In the genomic region with DNA sequence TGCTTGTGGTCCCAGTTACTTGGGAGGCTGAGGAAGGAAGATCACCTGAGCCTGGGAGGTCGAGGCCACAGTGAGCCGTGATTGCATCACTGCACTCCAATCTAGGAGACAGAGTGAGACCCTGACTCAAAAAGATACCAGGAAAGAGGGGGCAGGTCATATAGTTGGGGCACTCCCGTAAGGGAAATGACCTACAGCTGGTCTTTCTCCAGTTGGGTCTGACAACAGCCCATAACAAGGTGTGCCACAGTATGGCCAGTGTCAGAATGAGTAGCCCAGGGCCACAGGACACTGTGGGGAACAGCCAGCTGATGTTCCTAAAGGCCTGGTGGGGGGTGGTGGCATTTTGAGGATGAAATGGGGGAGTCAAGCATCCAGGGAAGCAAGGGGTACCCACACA, we compare ENCODE assay signal across 15 cellular contexts. TPM values are rescaled to one million over a fixed set of nuclear protein-coding genes. Genes with fewer than 3 reads are reported as not detected.
DNase-seq lines count a peak whose midpoint lies in the region; ATAC-seq, FAIRE-seq and TF ChIP-seq lines count a peak whose summit lies in the region.
"Had no signal": no experiment of that assay in that cellular context is flagged by ENCODE, and none has a peak within 500 bp of the region (broad histone marks: within the 10 kb centered on the region; RNA-seq: fewer than 3 reads in every experiment).

No MANE protein-coding gene starts in this region.

- H3K4me2 ChIP-seq in H1 (ENCODE audit: insufficient read depth in 1 of 2, low read depth in 2 of 2, low read length in 2 of 2): no peak overlapping the region

- no peaks in the 10 kb centered on the region for H3K27me3 Mint-ChIP-seq in MCF 10A (ENCODE audit: insufficient read depth, unreplicated experiment)
- H3K27me3 Mint-ChIP-seq in T-cell: no peaks in the 10 kb centered on the region
- no peaks in the 10 kb centered on the region for H3K27me3 Mint-ChIP-seq in stimulated activated naive CD8-positive, alpha-beta T cell treated with anti-CD3 and anti-CD28 coated beads, Interleukin-15, amount 100 ng/mL, for 72 hours

- H3K4me1 Mint-ChIP-seq in MCF 10A (ENCODE audit: insufficient read depth, unreplicated experiment) (no peaks in the 10 kb centered on the region), T-cell (peaks cover 26 to 29% (median 27%) of the 10 kb centered on the region in 3 donors)
- peaks cover 48% of the 10 kb centered on the region for H3K4me1 Mint-ChIP-seq in stimulated activated naive CD8-positive, alpha-beta T cell treated with anti-CD3 and anti-CD28 coated beads, Interleukin-15, amount 100 ng/mL, for 72 hours

- H3K4me1 ChIP-seq in breast epithelium: peaks cover 0 to 8% of the 10 kb centered on the region in 2 donors
- H3K4me1 ChIP-seq in H1 (replicated peaks in 1 of 4; ENCODE audit: control insufficient read depth in 3 of 4, insufficient read depth in 4 of 4, low read length in 3 of 4): no peaks in the 10 kb centered on the region
- H3K4me1 ChIP-seq in effector memory CD4-positive, alpha-beta T cell (ENCODE audit: control insufficient read depth, insufficient read depth, low read length, poor library complexity, severe bottlenecking): no peaks in the 10 kb centered on the region
- H3K4me1 ChIP-seq: gastrocnemius medialis had no signal

- TF ChIP-seq RAD21 in H1 (IDR thresholded peaks at IDR 0.05 in 1 of 2, conservative IDR thresholded peaks at IDR 0.05 in 1 of 2; ENCODE audit: low read depth in 2 of 2, low read length in 2 of 2): no peak

- peaks cover 18 to 64% of the 10 kb centered on the region in 2 experiments for H3K79me2 ChIP-seq in H1 (ENCODE audit: control insufficient read depth in 1 of 2, insufficient read depth in 2 of 2, low read length in 2 of 2)

- H2BK15ac ChIP-seq in H1 (ENCODE audit: low read length): no peak overlapping the region

- H2AFZ ChIP-seq in H1 (ENCODE audit: low read length): no peak overlapping the region

- H4K8ac ChIP-seq in H1 (ENCODE audit: extremely low read depth, insufficient read depth, low read length): no peak overlapping the region

- BruUV-seq in MCF 10A (replicated peaks; lab: Mats Ljungman, UMichigan): no TSS peak

- H3K36me3 Mint-ChIP-seq in MCF 10A (ENCODE audit: insufficient read depth, unreplicated experiment) (peaks cover 31% of the 10 kb centered on the region), T-cell (peaks cover 28% of the 10 kb centered on the region)

- no peak overlapping the region for H3K23ac ChIP-seq in H1 (ENCODE audit: insufficient read length)

- no peak overlapping the region for H3K4me3 ChIP-seq in breast epithelium
- no peak overlapping the region for H3K4me3 ChIP-seq in H1 (ENCODE audit: extremely low read depth in 1 of 4, insufficient read depth in 2 of 4, low read depth in 3 of 4, low read length in 4 of 4)
- no peak overlapping the region for H3K4me3 ChIP-seq in effector memory CD4-positive, alpha-beta T cell (ENCODE audit: insufficient read depth, low read depth, low read length, poor library complexity, severe bottlenecking)
- H3K4me3 ChIP-seq: gastrocnemius medialis, left ventricle myocardium inferior had no signal

- no peak overlapping the region for H2BK20ac ChIP-seq in H1 (ENCODE audit: low read length)

- no peaks in the 10 kb centered on the region for H3K36me3 ChIP-seq in breast epithelium
- H3K36me3 ChIP-seq in H1 (ENCODE audit: control insufficient read depth in 2 of 4, insufficient read depth in 4 of 4, low read length in 3 of 4): peaks cover 13 to 40% (median 28%) of the 10 kb centered on the region in 4 experiments; a peak in 6 of 8 replicates
- peaks cover 53% of the 10 kb centered on the region for H3K36me3 ChIP-seq in effector memory CD4-positive, alpha-beta T cell (ENCODE audit: control insufficient read depth, insufficient read depth, low read length)

- H3K4me3 Mint-ChIP-seq in MCF 10A (ENCODE audit: unreplicated experiment): no peak overlapping the region
- H3K4me3 Mint-ChIP-seq in T-cell: no peak overlapping the region
- H3K4me3 Mint-ChIP-seq in stimulated activated naive CD8-positive, alpha-beta T cell treated with anti-CD3 and anti-CD28 coated beads, Interleukin-15, amount 100 ng/mL, for 72 hours: peak overlapping the region in 1 of 2 donors; percentile 3

- intact Hi-C loops in breast epithelium (cut with DNase I; ENCODE audit: low total_unique reads): no loop called here
- intact Hi-C loops in MCF 10A (cut with micrococcal nuclease): no loop called here

- no peak for TF ChIP-seq CTCF in breast epithelium (IDR thresholded peaks at IDR 0.05)
- no peak for TF ChIP-seq CTCF in MCF 10A (IDR thresholded peaks at IDR 0.05; ENCODE audit: unreplicated experiment)
- TF ChIP-seq CTCF in H1 (IDR thresholded peaks at IDR 0.05; ENCODE audit: control extremely low read depth in 1 of 3, insufficient read depth in 1 of 3, low read depth in 1 of 3, low read length in 3 of 3): no peak

- POLR2A ChIA-PET in MCF 10A (lab: Yijun Ruan, JAX): no interaction called here
- POLR2A ChIA-PET in T-cell (lab: Charles Lee): no interaction called here
- POLR2A ChIA-PET in H1 (lab: Charles Lee; ENCODE audit: partially characterized antibody): interaction anchor here (0.9 to 2.3 kb wide), 2 partner anchors 11 to 42 kb away, joined by 3 to 8 read pairs; a partner anchor contains a TSS

- no peaks in the 10 kb centered on the region for H3K9me3 Mint-ChIP-seq in MCF 10A (ENCODE audit: unreplicated experiment)
- no peaks in the 10 kb centered on the region for H3K9me3 Mint-ChIP-seq in T-cell
- no peaks in the 10 kb centered on the region for H3K9me3 Mint-ChIP-seq in stimulated activated naive CD8-positive, alpha-beta T cell treated with anti-CD3 and anti-CD28 coated beads, Interleukin-15, amount 100 ng/mL, for 72 hours

- no peak overlapping the region for H4K5ac ChIP-seq in H1 (ENCODE audit: insufficient read length, low read depth, low read length)

- H2AK5ac ChIP-seq in H1 (ENCODE audit: low read depth, low read length): no peak overlapping the region

- TF ChIP-seq EP300 in H1 (IDR thresholded peaks at IDR 0.05; ENCODE audit: borderline replicate concordance in 1 of 2, low read depth in 2 of 2, low read length in 2 of 2): no peak

- H3K56ac ChIP-seq in H1 (replicated peaks; ENCODE audit: insufficient read length, low read depth, low read length): no peak overlapping the region

- TF ChIP-seq POLR2A in breast epithelium (IDR thresholded peaks at IDR 0.05) (no peak), H1 (IDR thresholded peaks at IDR 0.05; ENCODE audit: control extremely low read depth in 1 of 2, low read depth in 2 of 2, low read length in 2 of 2) (no peak)

- H4K91ac ChIP-seq in H1 (replicated peaks; ENCODE audit: insufficient read length, low read length): no peak overlapping the region

- no peak for ATAC-seq in T-cell (replicated peaks in 1 of 4)
- ATAC-seq in stimulated activated naive CD8-positive, alpha-beta T cell treated with anti-CD3 and anti-CD28 coated beads, Interleukin-15, amount 100 ng/mL, for 72 hours: peak; percentile 43
- ATAC-seq: gastrocnemius medialis, right cardiac atrium had no signal

- no peak overlapping the region for H3K18ac ChIP-seq in H1 (ENCODE audit: extremely low read depth, low read length)

- H2BK120ac ChIP-seq in H1 (replicated peaks; ENCODE audit: low read depth, low read length): no peak overlapping the region

- H3K27me3 ChIP-seq in breast epithelium: no peaks in the 10 kb centered on the region
- H3K27me3 ChIP-seq in H1 (replicated peaks in 1 of 4; ENCODE audit: control insufficient read depth in 3 of 4, extremely low read depth in 1 of 4, insufficient read depth in 3 of 4, low read length in 3 of 4): no peaks in the 10 kb centered on the region
- H3K27me3 ChIP-seq in effector memory CD4-positive, alpha-beta T cell (replicated peaks; ENCODE audit: control insufficient read depth, insufficient read depth, low read length, poor library complexity, severe bottlenecking): no peaks in the 10 kb centered on the region
- H3K27me3 ChIP-seq: gastrocnemius medialis had no signal

- H3K27ac ChIP-seq in breast epithelium: peak overlapping the region; percentile 77 to 82
- H3K27ac ChIP-seq in H1 (ENCODE audit: low read depth, low read length): no peak overlapping the region
- no peak overlapping the region for H3K27ac ChIP-seq in effector memory CD4-positive, alpha-beta T cell (ENCODE audit: insufficient read depth, low read length, poor library complexity, severe bottlenecking)
- H3K27ac ChIP-seq: gastrocnemius medialis, left ventricle myocardium inferior had no signal

- no peak overlapping the region for H2BK12ac ChIP-seq in H1 (ENCODE audit: low read depth, low read length)

- FAIRE-seq in H1 (lab: Jason Lieb, UNC): no peak
- FAIRE-seq: GM19239 had no signal

- no peaks in the 10 kb centered on the region for H3K9me3 ChIP-seq in breast epithelium
- no peaks in the 10 kb centered on the region for H3K9me3 ChIP-seq in H1 (ENCODE audit: insufficient read depth in 2 of 2, low read depth in 1 of 2, low read length in 1 of 2)
- H3K9me3 ChIP-seq in effector memory CD4-positive, alpha-beta T cell (ENCODE audit: control insufficient read depth, low read length): no peaks in the 10 kb centered on the region
- H3K9me3 ChIP-seq: gastrocnemius medialis, left ventricle myocardium inferior had no signal

- CTCF ChIA-PET in MCF 10A (lab: Yijun Ruan, JAX) (interaction anchor here (1.3 kb wide), 1 partner anchor 76 kb away, joined by 4 read pairs; no protein-coding TSS in a partner anchor), T-cell (lab: Charles Lee) (no interaction called here), H1 (lab: Charles Lee; ENCODE audit: partially characterized antibody) (interaction anchor here (0.6 to 2.4 kb wide), 5 partner anchors 22 to 758 kb away, joined by 3 to 8 read pairs (median 4); no protein-coding TSS in a partner anchor)

- H3K4ac ChIP-seq in H1 (replicated peaks; ENCODE audit: insufficient read length, low read depth, low read length): no peak overlapping the region

- H3K27ac Mint-ChIP-seq in MCF 10A (ENCODE audit: low read depth, unreplicated experiment): no peak overlapping the region
- H3K27ac Mint-ChIP-seq in T-cell: peak overlapping the region; percentile 20 to 71
- H3K27ac Mint-ChIP-seq in stimulated activated naive CD8-positive, alpha-beta T cell treated with anti-CD3 and anti-CD28 coated beads, Interleukin-15, amount 100 ng/mL, for 72 hours: peak overlapping the region; percentile 81 to 86

- H4K20me1 ChIP-seq in H1 (replicated peaks in 1 of 2; ENCODE audit: control insufficient read depth in 1 of 2, insufficient read depth in 2 of 2, low read length in 2 of 2): peaks cover 14 to 30% of the 10 kb centered on the region in 2 experiments

- WGBS in H1 (ENCODE audit: extremely low coverage in 1 of 2, insufficient coverage in 1 of 2, insufficient read length in 1 of 2, insufficient replicate concordance in 2 of 2, low coverage in 1 of 2, low lambda C conversion rate in 2 of 2, missing lambda C conversion rate in 1 of 2), 2 experiments: 84% methylated on average over 3 of the region's 3 CpGs; no CpG with 5 or more reads in 1 of the 2 experiments

- H2BK5ac ChIP-seq in H1 (ENCODE audit: low read depth, low read length): 0 out of 2 replicates have a peak overlapping the region, but pooled peaks have one; percentile 61

- no peak overlapping the region for H3K9ac ChIP-seq in H1 (replicated peaks in 1 of 4; ENCODE audit: extremely low read depth in 1 of 4, low read depth in 3 of 4, low read length in 3 of 4)

- H3K14ac ChIP-seq in H1 (ENCODE audit: insufficient read length): no peak overlapping the region

- no peaks in the 10 kb centered on the region; the same call in none of the 2 replicates for H3K79me1 ChIP-seq in H1 (ENCODE audit: low read depth, low read length)

- DNase-seq in breast epithelium (ENCODE audit: low spot score in 2 of 2) (no peak), MCF 10A (ENCODE audit: unreplicated experiment) (no peak), T-cell (no peak), H1 (ENCODE audit: low read depth in 1 of 2, low spot score in 2 of 2) (no peak), NCI-H510A (lab: John Stamatoyannopoulos, UW) (no peak), retina (no peak)
- DNase-seq in stimulated activated naive CD8-positive, alpha-beta T cell treated with anti-CD3 and anti-CD28 coated beads, Interleukin-15, amount 100 ng/mL, for 72 hours: no peak
- DNase-seq in effector memory CD4-positive, alpha-beta T cell: no peak
- DNase-seq: erythroblast, gastrocnemius medialis, left ventricle myocardium inferior, NCI-H1694 treated with DMSO at 0.1 percent for 48 hours, NCI-H345, right cardiac atrium had no signal

- no peaks in the 10 kb centered on the region for H3K23me2 ChIP-seq in H1 (ENCODE audit: low read depth, low read length)

RNA-seq across cellular contexts. Expression of a gene that starts 10.8 kb away (rescaled TPM):
- total RNA-seq in breast epithelium (10 to 100 TPM; 30.6 to 55.1 (median 55.0) TPM), MCF 10A (2022) (47.7 and 76.4 TPM in 2 replicates), T-cell (100 to 1,000 TPM; 199 to 245 (median 235) TPM)
- total RNA-seq in H1 (2021; fragmentation: NEBNext Ultra II Directional; extraction: Animal tissue kit (Norgen Biotek cat#: 25700)): 208 and 210 TPM in 2 replicates
- 101 and 121 TPM in 2 replicates for polyA plus RNA-seq in H1 (2011; rRNA removed)
- 79.7 TPM for polyA plus RNA-seq in H1 (2011; cell fraction: cytosol; rRNA removed)
- polyA plus RNA-seq in H1 (2011; cell fraction: nucleus; rRNA removed): 295 TPM
- 179 to 246 TPM (median 190 TPM) in 4 replicates for polyA plus RNA-seq in H1 (2012, experiment 1 of 2)
- 57.7 TPM for polyA plus RNA-seq in H1 (2012, experiment 2 of 2)
- polyA plus RNA-seq in H1 (2013, experiment 1 of 2): 165 TPM
- polyA plus RNA-seq in H1 (2013, experiment 2 of 2): 148 TPM
- 129 and 138 TPM in 2 replicates for polyA minus RNA-seq in H1 (2011; rRNA and poly(A)+ RNA removed)
- 111 TPM for polyA minus RNA-seq in H1 (2011; cell fraction: cytosol; rRNA and poly(A)+ RNA removed)
- polyA minus RNA-seq in H1 (2011; cell fraction: nucleus; rRNA and poly(A)+ RNA removed): 124 TPM

RNA-seq across cellular contexts. Expression of a gene that starts 47.2 kb away (rescaled TPM):
- total RNA-seq in breast epithelium: 10 to 100 TPM in 2 of 3 donors, 1 to 10 TPM in 1; 6.1 to 18.4 (median 13.1) TPM
- 0.64 and 0.89 TPM in 2 replicates for total RNA-seq in MCF 10A (2022)
- 10 to 100 TPM in 2 of 5 donors, 1 to 10 TPM in 3; 6.2 to 11.4 (median 9.8) TPM for total RNA-seq in T-cell
- total RNA-seq in H1 (2021; fragmentation: NEBNext Ultra II Directional; extraction: Animal tissue kit (Norgen Biotek cat#: 25700)): 18.7 and 19.4 TPM in 2 replicates
- polyA plus RNA-seq in H1 (2011; rRNA removed): 16.2 and 17.5 TPM in 2 replicates
- polyA plus RNA-seq in H1 (2011; cell fraction: cytosol; rRNA removed): 10.4 TPM
- 8.7 TPM for polyA plus RNA-seq in H1 (2011; cell fraction: nucleus; rRNA removed)
- polyA plus RNA-seq in H1 (2012, experiment 1 of 2): 7.0 to 10.5 TPM (median 9.3 TPM) in 4 replicates
- 7.1 TPM for polyA plus RNA-seq in H1 (2012, experiment 2 of 2)
- 12.6 TPM for polyA plus RNA-seq in H1 (2013, experiment 1 of 2)
- 15.2 TPM for polyA plus RNA-seq in H1 (2013, experiment 2 of 2)
- polyA minus RNA-seq in H1 (2011; rRNA and poly(A)+ RNA removed): 32.0 and 38.5 TPM in 2 replicates
- polyA minus RNA-seq in H1 (2011; cell fraction: cytosol; rRNA and poly(A)+ RNA removed): 22.8 TPM
- 10.4 TPM for polyA minus RNA-seq in H1 (2011; cell fraction: nucleus; rRNA and poly(A)+ RNA removed)

Comparison
In these comparisons a context has a peak if more than half of its experiments do, and no peak if none do; other contexts are left out.
1. H3K27ac ChIP-seq: peak in breast epithelium (2 of 2); none in H1 (single experiment) and effector memory CD4-positive, alpha-beta T cell (single experiment).
2. CTCF ChIA-PET loops: an anchor here in MCF 10A (1.3 kb wide) and H1 (0.6 to 2.4 kb wide); none called in T-cell.